In the genomic region with DNA sequence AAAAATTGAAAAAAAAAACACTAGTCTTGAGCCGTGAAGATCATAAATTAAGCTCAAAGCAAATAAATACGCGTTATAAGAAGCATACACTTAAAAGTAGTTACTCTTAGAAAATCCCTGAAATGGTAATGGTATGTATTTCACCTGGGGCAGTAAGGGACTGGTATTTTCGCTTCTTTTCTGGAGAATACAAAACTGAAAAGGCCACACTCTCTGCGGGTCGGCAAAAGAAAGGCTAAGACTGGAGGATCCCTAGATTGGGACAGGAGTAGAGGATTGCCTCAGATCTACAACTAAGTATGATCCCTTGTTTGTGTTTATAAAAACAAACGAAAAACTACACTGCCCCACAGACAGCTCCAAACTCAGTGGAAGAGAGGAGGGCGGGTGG, we compare ENCODE assay signal across 8 cellular contexts. TPM values are rescaled to one million over a fixed set of nuclear protein-coding genes. Genes with fewer than 3 reads are reported as not detected.
DNase-seq lines count a peak whose midpoint lies in the region; ATAC-seq and TF ChIP-seq lines count a peak whose summit lies in the region.

No MANE protein-coding gene starts in this region.

- no peak for TF ChIP-seq CTCF in Caco-2 (IDR thresholded peaks at IDR 0.05; ENCODE audit: insufficient read depth in 1 of 2, low read depth in 1 of 2, low read length in 1 of 2, severe bottlenecking in 1 of 2, unreplicated experiment in 1 of 2)
- TF ChIP-seq CTCF in OCI-LY1 (IDR thresholded peaks at IDR 0.05; ENCODE audit: low read length), result no peak
- TF ChIP-seq CTCF in osteoblast (IDR thresholded peaks at IDR 0.05; ENCODE audit: extremely low read depth, low read depth, low read length), result no peak

- H3K27ac Mint-ChIP-seq in Caco-2 (ENCODE audit: unreplicated experiment), result peak overlapping the region; percentile 96

- no peaks in the 10 kb centered on the region for H3K27me3 ChIP-seq in Caco-2 (replicated peaks; ENCODE audit: control insufficient read depth, insufficient read depth, low read length)
- no peaks in the 10 kb centered on the region for H3K27me3 ChIP-seq in OCI-LY1 (ENCODE audit: insufficient read depth, low read length)
- H3K27me3 ChIP-seq in osteoblast (ENCODE audit: insufficient read depth, low read length), result no peaks in the 10 kb centered on the region

- intact Hi-C loops in Caco-2 (cut with micrococcal nuclease; ENCODE audit: unreplicated experiment), result loop anchor here (2.0 to 10.0 kb wide), 4 partner anchors 109 to 281 kb away; a partner anchor contains a TSS

- DNase-seq in Caco-2, result no peak
- DNase-seq in epithelial cell of prostate (ENCODE audit: low read depth, low spot score), result no peak
- peak; percentile 26 for DNase-seq in osteoblast (ENCODE audit: insufficient read length, low spot score, missing footprints)
- DNase-seq in inferior parietal cortex (ENCODE audit: extremely low spot score), result no peak
- no peak for DNase-seq in activated effector memory CD4-positive, alpha-beta T cell treated with Interleukin-2 at 50 U/mL for 16 hours
- DNase-seq in effector CD8-positive, alpha-beta T cell (lab: John Stamatoyannopoulos, UW), result no peak

- H3K27ac ChIP-seq in OCI-LY1 (ENCODE audit: low read depth, low read length, poor library complexity, severe bottlenecking) (peak overlapping the region; percentile 75), epithelial cell of prostate (peak overlapping the region; percentile 96), osteoblast (ENCODE audit: low read depth, low read length) (peak overlapping the region; percentile 94)

- H3K9ac ChIP-seq in OCI-LY1 (ENCODE audit: low read length), result peak overlapping the region; percentile 88

- BruUV-seq in Caco-2 (replicated peaks; lab: Mats Ljungman, UMichigan), result no TSS peak

- POLR2A ChIA-PET in Caco-2 (lab: Charles Lee), result interaction anchor here (0.6 to 2.2 kb wide), 14 partner anchors 10 to 213 kb away, joined by 3 to 28 read pairs (median 3); a partner anchor contains a TSS

- H3K4me3 ChIP-seq in Caco-2 (ENCODE audit: low read depth, low read length) (peak overlapping the region; percentile 60), OCI-LY1 (ENCODE audit: low read depth, low read length, poor library complexity, severe bottlenecking) (peak overlapping the region; percentile 91), osteoblast (ENCODE audit: insufficient read depth, low read length) (peak overlapping the region; percentile 82)

- peak overlapping the region; percentile 88 for H3K4me2 ChIP-seq in OCI-LY1 (ENCODE audit: low read length)
- peak overlapping the region; percentile 93 for H3K4me2 ChIP-seq in osteoblast (ENCODE audit: insufficient read depth, low read length)

- peak overlapping the region; percentile 91 for H3K4me3 Mint-ChIP-seq in Caco-2 (ENCODE audit: unreplicated experiment)

- H3K4me1 ChIP-seq in Caco-2 (no peaks in the 10 kb centered on the region), OCI-LY1 (ENCODE audit: insufficient read depth, low read length, severe bottlenecking) (peaks cover 59% of the 10 kb centered on the region), osteoblast (ENCODE audit: insufficient read depth, low read length) (peaks cover 4% of the 10 kb centered on the region)

- peaks cover 12% of the 10 kb centered on the region for H3K36me3 Mint-ChIP-seq in Caco-2 (ENCODE audit: insufficient read depth, unreplicated experiment)

- CTCF ChIA-PET in Caco-2 (lab: Charles Lee), result interaction anchor here (1.1 to 2.2 kb wide), 5 partner anchors 14 to 411 kb away, joined by 3 to 11 read pairs (median 5); no protein-coding TSS in a partner anchor

- no peaks in the 10 kb centered on the region for H3K9me3 Mint-ChIP-seq in Caco-2 (ENCODE audit: unreplicated experiment)

- H3K27me3 Mint-ChIP-seq in Caco-2 (ENCODE audit: insufficient read depth, unreplicated experiment), result no peaks in the 10 kb centered on the region

- H2AFZ ChIP-seq in OCI-LY1 (ENCODE audit: low read length) (no peak overlapping the region), osteoblast (ENCODE audit: low read length) (peak overlapping the region; percentile 86)

- H4K20me1 ChIP-seq in OCI-LY1 (ENCODE audit: insufficient read depth, low read length) (no peaks in the 10 kb centered on the region), osteoblast (ENCODE audit: insufficient read depth, low read length) (peaks cover 6% of the 10 kb centered on the region)

- no peaks in the 10 kb centered on the region for H3K9me3 ChIP-seq in Caco-2
- no peaks in the 10 kb centered on the region for H3K9me3 ChIP-seq in OCI-LY1 (ENCODE audit: low read length)
- no peaks in the 10 kb centered on the region for H3K9me3 ChIP-seq in osteoblast (ENCODE audit: low read depth, low read length)

- H3K4me1 Mint-ChIP-seq in Caco-2 (ENCODE audit: low read depth, unreplicated experiment), result no peaks in the 10 kb centered on the region

- no peaks in the 10 kb centered on the region for H3K36me3 ChIP-seq in Caco-2 (ENCODE audit: control insufficient read depth, insufficient read depth, low read length)
- peaks cover 7% of the 10 kb centered on the region; the same call in 1 of the 2 replicates for H3K36me3 ChIP-seq in OCI-LY1 (ENCODE audit: insufficient read depth, low read length)
- peaks cover 11% of the 10 kb centered on the region for H3K36me3 ChIP-seq in osteoblast (ENCODE audit: insufficient read depth, low read length)

- no peaks in the 10 kb centered on the region for H3F3A ChIP-seq in OCI-LY1 (ENCODE audit: insufficient read depth, low read length)

- no peak for ATAC-seq in GM19324 (IDR thresholded peaks at IDR 0.05; ENCODE audit: low FRiP score, unreplicated experiment)

- H3K9me2 ChIP-seq in OCI-LY1 (ENCODE audit: low read depth, low read length), result no peaks in the 10 kb centered on the region

- H3K79me2 ChIP-seq in OCI-LY1 (ENCODE audit: insufficient read depth, low read length) (peaks cover 26% of the 10 kb centered on the region), osteoblast (ENCODE audit: insufficient read depth, low read length) (peaks cover 67% of the 10 kb centered on the region)

RNA-seq across cellular contexts. Expression of a gene that starts 0.6 kb away (rescaled TPM):
- total RNA-seq in Caco-2 (2022) (64.6 and 86.6 TPM in 2 replicates), osteoblast (67.3 and 67.8 TPM in 2 replicates)
